11 cellular contexts compared by ENCODE assay signal in genomic region chr3:146542179-146542578, GRCh38. TPM values are rescaled to one million over a fixed set of nuclear protein-coding genes. Genes with fewer than 3 reads are reported as not detected.
DNase-seq lines count a peak whose midpoint lies in the region; ATAC-seq lines count a peak whose summit lies in the region.
"Had no signal": no experiment of that assay in that cellular context is flagged by ENCODE, and none has a peak within 500 bp of the region (broad histone marks: within the 10 kb centered on the region; RNA-seq: fewer than 3 reads in every experiment).

No MANE protein-coding gene starts in this region.

- CTCF ChIA-PET in activated CD4-positive, alpha-beta T cell treated with anti-CD3 and anti-CD28 coated beads for 36 hours (lab: Charles Lee): no interaction called here

- H3K9ac ChIP-seq in stomach smooth muscle (ENCODE audit: low read length in 2 of 2): peak overlapping the region in 1 of 2 donors; percentile 30

- peaks cover 3% of the 10 kb centered on the region for H3K4me1 ChIP-seq in stomach smooth muscle (ENCODE audit: control insufficient read depth, insufficient read depth, low read length)

- DNase-seq in activated CD4-positive, alpha-beta T cell treated with anti-CD3 and anti-CD28 coated beads for 36 hours: peak; percentile 30
- DNase-seq in activated CD4-positive, alpha-beta T cell treated with anti-CD3 and anti-CD28 coated beads, Interleukin-2, amount 50 U/mL, for 4 hours: no peak
- DNase-seq in activated T-cell treated with anti-CD3 and anti-CD28 coated beads, Interleukin-2, amount 50 U/mL, for 72 hours: peak; percentile 18 to 19
- DNase-seq in immature natural killer cell (no peak), NCI-H187 treated with DMSO at 0.1 percent for 48 hours (lab: John Stamatoyannopoulos, UW) (no peak), D341Med (ENCODE audit: low spot score) (no peak)
- DNase-seq: GOT3; NCI-H524 treated with DMSO at 0.1 percent for 48 hours; stimulated activated CD4-positive, alpha-beta T cell treated with anti-CD3 and anti-CD28 coated beads, Interleukin-12 subunit alpha, Interleukin-12 subunit beta, amount 100 ng/mL, for 4 hours had no signal

- peak overlapping the region; percentile 66 for H3K27ac Mint-ChIP-seq in activated CD4-positive, alpha-beta T cell treated with anti-CD3 and anti-CD28 coated beads for 36 hours
- H3K27ac Mint-ChIP-seq in activated T-cell treated with anti-CD3 and anti-CD28 coated beads, Interleukin-2, amount 50 U/mL, for 72 hours: peak overlapping the region; percentile 93
- peak overlapping the region in 5 of 6 donors; percentile 0 to 76 (median 41) for H3K27ac Mint-ChIP-seq in immature natural killer cell

- H3K9me3 Mint-ChIP-seq in activated CD4-positive, alpha-beta T cell treated with anti-CD3 and anti-CD28 coated beads for 36 hours (ENCODE audit: low read depth): no peaks in the 10 kb centered on the region
- no peaks in the 10 kb centered on the region for H3K9me3 Mint-ChIP-seq in activated T-cell treated with anti-CD3 and anti-CD28 coated beads, Interleukin-2, amount 50 U/mL, for 72 hours
- no peaks in the 10 kb centered on the region for H3K9me3 Mint-ChIP-seq in immature natural killer cell

- intact Hi-C loops in activated CD4-positive, alpha-beta T cell treated with anti-CD3 and anti-CD28 coated beads for 36 hours (cut with DNase I, micrococcal nuclease): no loop called here

- peak overlapping the region; percentile 54 to 86 for H3K4me3 ChIP-seq in stomach smooth muscle (ENCODE audit: low read length in 2 of 2)

- peaks cover 50% of the 10 kb centered on the region for H3K4me1 Mint-ChIP-seq in activated CD4-positive, alpha-beta T cell treated with anti-CD3 and anti-CD28 coated beads for 36 hours
- H3K4me1 Mint-ChIP-seq in activated T-cell treated with anti-CD3 and anti-CD28 coated beads, Interleukin-2, amount 50 U/mL, for 72 hours (ENCODE audit: low read depth): peaks cover 63% of the 10 kb centered on the region
- peaks cover 46 to 75% of the 10 kb centered on the region in 2 donors for H3K4me1 Mint-ChIP-seq in immature natural killer cell

- H3K4me3 Mint-ChIP-seq in activated CD4-positive, alpha-beta T cell treated with anti-CD3 and anti-CD28 coated beads for 36 hours: peak overlapping the region; percentile 90
- H3K4me3 Mint-ChIP-seq in activated T-cell treated with anti-CD3 and anti-CD28 coated beads, Interleukin-2, amount 50 U/mL, for 72 hours: peak overlapping the region; percentile 83 to 95
- peak overlapping the region; percentile 5 to 95 (median 83) for H3K4me3 Mint-ChIP-seq in immature natural killer cell

- H3K36me3 ChIP-seq in stomach smooth muscle (ENCODE audit: control insufficient read depth in 2 of 2, insufficient read depth in 2 of 2, low read length in 2 of 2): no peaks in the 10 kb centered on the region

- H3K27ac ChIP-seq in stomach smooth muscle (ENCODE audit: low read length): no peak overlapping the region

- H3K36me3 Mint-ChIP-seq in activated CD4-positive, alpha-beta T cell treated with anti-CD3 and anti-CD28 coated beads for 36 hours (ENCODE audit: low read depth): peaks cover 18% of the 10 kb centered on the region
- H3K36me3 Mint-ChIP-seq in activated T-cell treated with anti-CD3 and anti-CD28 coated beads, Interleukin-2, amount 50 U/mL, for 72 hours (ENCODE audit: insufficient read depth in 2 of 2): peaks cover 0 to 6% of the 10 kb centered on the region in 2 donors
- peaks cover 0 to 4% (median 0%) of the 10 kb centered on the region in 3 donors for H3K36me3 Mint-ChIP-seq in immature natural killer cell

- POLR2A ChIA-PET in activated CD4-positive, alpha-beta T cell treated with anti-CD3 and anti-CD28 coated beads for 36 hours (lab: Charles Lee): no interaction called here

- peak; percentile 7 for ATAC-seq in activated CD4-positive, alpha-beta T cell treated with anti-CD3 and anti-CD28 coated beads for 36 hours
- peak; percentile 24 to 51 for ATAC-seq in activated T-cell treated with anti-CD3 and anti-CD28 coated beads, Interleukin-2, amount 50 U/mL, for 72 hours (replicated peaks in 1 of 2)
- ATAC-seq in HG02981 (IDR thresholded peaks at IDR 0.05; ENCODE audit: unreplicated experiment): no peak

- no peaks in the 10 kb centered on the region for H3K9me3 ChIP-seq in stomach smooth muscle (ENCODE audit: control insufficient read depth in 2 of 2, low read length in 2 of 2)

- no peaks in the 10 kb centered on the region for H3K27me3 ChIP-seq in stomach smooth muscle (ENCODE audit: control insufficient read depth in 1 of 2, insufficient read depth in 2 of 2, low read length in 2 of 2)

- no peaks in the 10 kb centered on the region for H3K27me3 Mint-ChIP-seq in activated CD4-positive, alpha-beta T cell treated with anti-CD3 and anti-CD28 coated beads for 36 hours
- H3K27me3 Mint-ChIP-seq in activated T-cell treated with anti-CD3 and anti-CD28 coated beads, Interleukin-2, amount 50 U/mL, for 72 hours (ENCODE audit: low read depth): no peaks in the 10 kb centered on the region
- peaks cover 0 to 5% (median 4%) of the 10 kb centered on the region in 3 donors for H3K27me3 Mint-ChIP-seq in immature natural killer cell (ENCODE audit: low read depth in 3 of 3)

RNA-seq across cellular contexts. Expression of gene PLSCR1, which starts 2.2 kb away (rescaled TPM):
- 10 to 100 TPM; 65.1 to 66.1 TPM for total RNA-seq in activated CD4-positive, alpha-beta T cell treated with anti-CD3 and anti-CD28 coated beads for 36 hours
- total RNA-seq in activated T-cell treated with anti-CD3 and anti-CD28 coated beads, Interleukin-2, amount 50 U/mL, for 72 hours: 10 to 100 TPM; 48.7 to 65.5 TPM
- polyA plus RNA-seq in immature natural killer cell: 10 to 100 TPM; 52.8 to 67.8 (median 60.7) TPM

Comparison
In these comparisons a context has a peak if more than half of its experiments do, and no peak if none do; other contexts are left out.
1. DNase-seq: peak in activated CD4-positive, alpha-beta T cell treated with anti-CD3 and anti-CD28 coated beads for 36 hours (single experiment) and activated T-cell treated with anti-CD3 and anti-CD28 coated beads, Interleukin-2, amount 50 U/mL, for 72 hours (2 of 2); none in activated CD4-positive, alpha-beta T cell treated with anti-CD3 and anti-CD28 coated beads, Interleukin-2, amount 50 U/mL, for 4 hours (0 of 2), immature natural killer cell (0 of 3), NCI-H187 treated with DMSO at 0.1 percent for 48 hours (single experiment) and D341Med (single experiment).
2. H3K27ac Mint-ChIP-seq: peak in every context shown above with its lines; median percentile 93 in activated T-cell treated with anti-CD3 and anti-CD28 coated beads, Interleukin-2, amount 50 U/mL, for 72 hours; 66 in activated CD4-positive, alpha-beta T cell treated with anti-CD3 and anti-CD28 coated beads for 36 hours; 41 in immature natural killer cell.
3. Peak in every context shown above with its lines, with median percentiles within 50 percentile points of each other: H3K4me3 Mint-ChIP-seq.